ENCODE assay signal across 11 cellular contexts in the genomic region with DNA sequence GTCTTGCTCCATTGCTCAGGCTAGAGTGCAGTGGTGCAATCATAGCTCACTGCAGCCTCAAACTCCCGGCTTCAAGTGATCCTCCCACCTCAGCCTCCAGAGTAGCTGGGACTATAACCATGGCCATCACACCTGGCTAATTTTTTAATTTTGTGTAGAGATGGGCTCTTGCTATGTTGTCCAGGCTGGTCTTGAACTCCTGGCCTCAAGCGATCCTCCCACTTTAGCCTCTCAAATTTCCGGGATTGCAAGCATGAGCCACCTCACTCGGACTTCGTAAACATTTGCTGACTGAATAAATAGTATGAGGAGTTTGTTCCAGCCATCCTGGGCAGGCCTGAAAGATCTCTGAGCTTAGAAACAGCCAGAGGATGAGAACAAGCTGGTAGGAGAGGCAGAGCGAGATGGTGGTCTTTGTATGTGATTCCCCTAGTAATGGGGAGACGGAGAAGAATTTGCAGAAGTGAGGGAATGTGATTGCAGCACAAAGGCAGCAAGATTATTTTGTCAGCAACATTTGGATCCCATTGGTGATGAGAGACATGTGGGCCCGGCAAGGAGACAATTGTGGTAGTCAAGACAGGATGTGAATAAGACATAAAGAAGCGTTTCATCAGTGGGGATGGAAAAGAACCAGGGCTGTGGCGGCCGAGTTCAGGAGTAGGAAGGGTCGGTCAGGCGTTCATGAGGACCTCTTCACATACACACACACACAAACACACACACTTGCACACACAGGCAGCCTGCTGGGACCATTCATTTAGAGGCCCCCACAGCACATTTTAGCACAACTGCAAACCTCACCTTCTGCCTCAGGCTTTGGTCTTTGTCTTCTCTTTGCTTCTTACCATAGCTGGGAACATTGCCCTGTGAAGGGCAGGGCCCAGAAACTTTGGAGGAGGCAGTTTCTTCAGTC.
A peak's percentile ranks its signal among the peaks of the same experiment; 100 is the strongest.
DNase-seq lines count a peak whose midpoint lies in the region; ATAC-seq, FAIRE-seq and TF ChIP-seq lines count a peak whose summit lies in the region.
"Had no signal": no experiment of that assay in that cellular context is flagged by ENCODE, and none has a peak within 500 bp of the region (broad histone marks: within the 10 kb centered on the region; RNA-seq: fewer than 3 reads in every experiment).

No MANE protein-coding gene starts in this region.

- peaks cover 0 to 13% of the 10 kb centered on the region in 2 donors for H3K9me3 ChIP-seq in muscle layer of duodenum (ENCODE audit: control insufficient read depth in 1 of 2, low read length in 2 of 2)
- no peaks in the 10 kb centered on the region for H3K9me3 ChIP-seq in uterus

- no peak for ATAC-seq in HG03442 (IDR thresholded peaks at IDR 0.05; ENCODE audit: unreplicated experiment)
- ATAC-seq: WTC11 had no signal

- peaks cover 1% of the 10 kb centered on the region for H3K36me3 Mint-ChIP-seq in activated naive CD4-positive, alpha-beta T cell treated with anti-CD3 and anti-CD28 coated beads for 36 hours (ENCODE audit: low read depth)

- no peaks in the 10 kb centered on the region for H3K27me3 Mint-ChIP-seq in activated naive CD4-positive, alpha-beta T cell treated with anti-CD3 and anti-CD28 coated beads for 36 hours (ENCODE audit: low read depth)

- H3K4me3 Mint-ChIP-seq in activated naive CD4-positive, alpha-beta T cell treated with anti-CD3 and anti-CD28 coated beads for 36 hours: no peak overlapping the region
- H3K4me3 Mint-ChIP-seq: WTC11 had no signal

- H3K4me1 Mint-ChIP-seq in activated naive CD4-positive, alpha-beta T cell treated with anti-CD3 and anti-CD28 coated beads for 36 hours (ENCODE audit: low read depth): no peaks in the 10 kb centered on the region

- FAIRE-seq in D721Med (lab: Jason Lieb, UNC): no peak

- TF ChIP-seq CTCF in uterus (IDR thresholded peaks at IDR 0.05): no peak
- TF ChIP-seq CTCF in D721Med (IDR thresholded peaks at IDR 0.05; ENCODE audit: insufficient read depth, missing control alignments): no peak

- no peak for TF ChIP-seq POLR2A in uterus (IDR thresholded peaks at IDR 0.05)

- peaks cover 6% of the 10 kb centered on the region for H3K9me3 Mint-ChIP-seq in activated naive CD4-positive, alpha-beta T cell treated with anti-CD3 and anti-CD28 coated beads for 36 hours

- H3K36me3 ChIP-seq in muscle layer of duodenum (ENCODE audit: control insufficient read depth in 1 of 2, insufficient read depth in 2 of 2, low read length in 2 of 2) (no peaks in the 10 kb centered on the region), uterus (no peaks in the 10 kb centered on the region)

- peak overlapping the region; percentile 62 for H3K27ac ChIP-seq in muscle layer of duodenum (ENCODE audit: low read length)
- H3K27ac ChIP-seq in uterus: peak overlapping the region; percentile 82 to 86
- H3K27ac ChIP-seq: C4-2B had no signal

- intact Hi-C loops in activated naive CD4-positive, alpha-beta T cell treated with anti-CD3 and anti-CD28 coated beads for 36 hours (cut with micrococcal nuclease): no loop called here
- intact Hi-C loops in uterus (cut with DNase I; ENCODE audit: low total_unique reads): no loop called here

- CTCF ChIA-PET in activated naive CD4-positive, alpha-beta T cell treated with anti-CD3 and anti-CD28 coated beads for 36 hours (lab: Charles Lee): interaction anchor here (1.2 kb wide), 1 partner anchor 9 kb away, joined by 5 read pairs; no protein-coding TSS in a partner anchor

- H3K4me3 ChIP-seq in muscle layer of duodenum (ENCODE audit: low read depth in 1 of 2, low read length in 2 of 2) (no peak overlapping the region), uterus (no peak overlapping the region)

- peak; percentile 44 for DNase-seq in activated naive CD4-positive, alpha-beta T cell treated with anti-CD3 and anti-CD28 coated beads for 36 hours
- no peak for DNase-seq in activated naive CD4-positive, alpha-beta T cell treated with Interleukin-2 at 50 U/mL for 16 hours
- DNase-seq in foreskin melanocyte (peak; percentile 82), uterus (peak; percentile 59 to 61), D721Med (ENCODE audit: insufficient read length, low spot score) (no peak), NCI-H2227 treated with DMSO at 0.1 percent for 48 hours (lab: John Stamatoyannopoulos, UW) (no peak)
- DNase-seq: amniotic stem cell had no signal

- H3K27ac Mint-ChIP-seq in activated naive CD4-positive, alpha-beta T cell treated with anti-CD3 and anti-CD28 coated beads for 36 hours: no peak overlapping the region
- H3K27ac Mint-ChIP-seq: WTC11 had no signal

- H3K27me3 ChIP-seq in muscle layer of duodenum (ENCODE audit: low read depth, low read length) (no peaks in the 10 kb centered on the region), uterus (no peaks in the 10 kb centered on the region)

- H3K4me1 ChIP-seq in muscle layer of duodenum (ENCODE audit: control insufficient read depth in 1 of 2, insufficient read depth in 2 of 2, low read length in 2 of 2): peaks cover 19 to 42% of the 10 kb centered on the region in 2 donors
- peaks cover 24 to 33% of the 10 kb centered on the region in 2 donors for H3K4me1 ChIP-seq in uterus

Comparison
In these comparisons a context has a peak if more than half of its experiments do, and no peak if none do; other contexts are left out.
1. DNase-seq: peak in activated naive CD4-positive, alpha-beta T cell treated with anti-CD3 and anti-CD28 coated beads for 36 hours (single experiment), foreskin melanocyte (single experiment) and uterus (2 of 2); none in activated naive CD4-positive, alpha-beta T cell treated with Interleukin-2 at 50 U/mL for 16 hours (single experiment), D721Med (single experiment) and NCI-H2227 treated with DMSO at 0.1 percent for 48 hours (single experiment).